1 cellular context compared by ENCODE assay signal in genomic region chr11:69650081-69650831, GRCh38.
TF ChIP-seq lines count a peak whose summit lies in the region.

No MANE protein-coding gene starts in this region.

TF ChIP-seq in SK-N-SH, 30 proteins besides CTCF, POLR2A, EP300 and RAD21:
- TF ChIP-seq, protein P1, sequence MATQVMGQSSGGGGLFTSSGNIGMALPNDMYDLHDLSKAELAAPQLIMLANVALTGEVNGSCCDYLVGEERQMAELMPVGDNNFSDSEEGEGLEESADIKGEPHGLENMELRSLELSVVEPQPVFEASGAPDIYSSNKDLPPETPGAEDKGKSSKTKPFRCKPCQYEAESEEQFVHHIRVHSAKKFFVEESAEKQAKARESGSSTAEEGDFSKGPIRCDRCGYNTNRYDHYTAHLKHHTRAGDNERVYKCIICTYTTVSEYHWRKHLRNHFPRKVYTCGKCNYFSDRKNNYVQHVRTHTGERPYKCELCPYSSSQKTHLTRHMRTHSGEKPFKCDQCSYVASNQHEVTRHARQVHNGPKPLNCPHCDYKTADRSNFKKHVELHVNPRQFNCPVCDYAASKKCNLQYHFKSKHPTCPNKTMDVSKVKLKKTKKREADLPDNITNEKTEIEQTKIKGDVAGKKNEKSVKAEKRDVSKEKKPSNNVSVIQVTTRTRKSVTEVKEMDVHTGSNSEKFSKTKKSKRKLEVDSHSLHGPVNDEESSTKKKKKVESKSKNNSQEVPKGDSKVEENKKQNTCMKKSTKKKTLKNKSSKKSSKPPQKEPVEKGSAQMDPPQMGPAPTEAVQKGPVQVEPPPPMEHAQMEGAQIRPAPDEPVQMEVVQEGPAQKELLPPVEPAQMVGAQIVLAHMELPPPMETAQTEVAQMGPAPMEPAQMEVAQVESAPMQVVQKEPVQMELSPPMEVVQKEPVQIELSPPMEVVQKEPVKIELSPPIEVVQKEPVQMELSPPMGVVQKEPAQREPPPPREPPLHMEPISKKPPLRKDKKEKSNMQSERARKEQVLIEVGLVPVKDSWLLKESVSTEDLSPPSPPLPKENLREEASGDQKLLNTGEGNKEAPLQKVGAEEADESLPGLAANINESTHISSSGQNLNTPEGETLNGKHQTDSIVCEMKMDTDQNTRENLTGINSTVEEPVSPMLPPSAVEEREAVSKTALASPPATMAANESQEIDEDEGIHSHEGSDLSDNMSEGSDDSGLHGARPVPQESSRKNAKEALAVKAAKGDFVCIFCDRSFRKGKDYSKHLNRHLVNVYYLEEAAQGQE (IDR thresholded peaks at IDR 0.05; ENCODE audit: low read depth, low read length), result no peak
- no peak for TF ChIP-seq FOXM1 (IDR thresholded peaks at IDR 0.05; ENCODE audit: low read depth)
- TF ChIP-seq MXI1 (IDR thresholded peaks at IDR 0.05; ENCODE audit: low read depth, low read length), result peak; percentile 49; the same call in 1 of the 2 replicates
- TF ChIP-seq MEF2A (IDR thresholded peaks at IDR 0.05; ENCODE audit: borderline replicate concordance, low read depth), result no peak
- TF ChIP-seq USF2 (IDR thresholded peaks at IDR 0.05; ENCODE audit: borderline replicate concordance, low read depth, low read length), result no peak
- no peak for TF ChIP-seq SIN3A (IDR thresholded peaks at IDR 0.05; ENCODE audit: borderline replicate concordance, low read depth, low read length)
- no peak for TF ChIP-seq EZH2phosphoT487 (IDR thresholded peaks at IDR 0.05; ENCODE audit: borderline replicate concordance, low read depth)
- TF ChIP-seq TEAD4 (IDR thresholded peaks at IDR 0.05; ENCODE audit: borderline replicate concordance, insufficient read depth), result no peak
- TF ChIP-seq POLR2AphosphoS5 (IDR thresholded peaks at IDR 0.05; ENCODE audit: low read depth, low read length), result peak; percentile 14; the same call in 1 of the 2 replicates
- TF ChIP-seq JUND (IDR thresholded peaks at IDR 0.05), result no peak
- TF ChIP-seq, protein P2, sequence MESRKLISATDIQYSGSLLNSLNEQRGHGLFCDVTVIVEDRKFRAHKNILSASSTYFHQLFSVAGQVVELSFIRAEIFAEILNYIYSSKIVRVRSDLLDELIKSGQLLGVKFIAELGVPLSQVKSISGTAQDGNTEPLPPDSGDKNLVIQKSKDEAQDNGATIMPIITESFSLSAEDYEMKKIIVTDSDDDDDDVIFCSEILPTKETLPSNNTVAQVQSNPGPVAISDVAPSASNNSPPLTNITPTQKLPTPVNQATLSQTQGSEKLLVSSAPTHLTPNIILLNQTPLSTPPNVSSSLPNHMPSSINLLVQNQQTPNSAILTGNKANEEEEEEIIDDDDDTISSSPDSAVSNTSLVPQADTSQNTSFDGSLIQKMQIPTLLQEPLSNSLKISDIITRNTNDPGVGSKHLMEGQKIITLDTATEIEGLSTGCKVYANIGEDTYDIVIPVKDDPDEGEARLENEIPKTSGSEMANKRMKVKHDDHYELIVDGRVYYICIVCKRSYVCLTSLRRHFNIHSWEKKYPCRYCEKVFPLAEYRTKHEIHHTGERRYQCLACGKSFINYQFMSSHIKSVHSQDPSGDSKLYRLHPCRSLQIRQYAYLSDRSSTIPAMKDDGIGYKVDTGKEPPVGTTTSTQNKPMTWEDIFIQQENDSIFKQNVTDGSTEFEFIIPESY (IDR thresholded peaks at IDR 0.05; ENCODE audit: borderline replicate concordance, low read depth), result no peak
- TF ChIP-seq, protein P3, sequence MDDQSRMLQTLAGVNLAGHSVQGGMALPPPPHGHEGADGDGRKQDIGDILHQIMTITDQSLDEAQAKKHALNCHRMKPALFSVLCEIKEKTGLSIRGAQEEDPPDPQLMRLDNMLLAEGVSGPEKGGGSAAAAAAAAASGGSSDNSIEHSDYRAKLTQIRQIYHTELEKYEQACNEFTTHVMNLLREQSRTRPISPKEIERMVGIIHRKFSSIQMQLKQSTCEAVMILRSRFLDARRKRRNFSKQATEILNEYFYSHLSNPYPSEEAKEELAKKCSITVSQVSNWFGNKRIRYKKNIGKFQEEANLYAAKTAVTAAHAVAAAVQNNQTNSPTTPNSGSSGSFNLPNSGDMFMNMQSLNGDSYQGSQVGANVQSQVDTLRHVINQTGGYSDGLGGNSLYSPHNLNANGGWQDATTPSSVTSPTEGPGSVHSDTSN (IDR thresholded peaks at IDR 0.05), result no peak
- TF ChIP-seq NFIC (IDR thresholded peaks at IDR 0.05; ENCODE audit: borderline replicate concordance), result no peak
